ENCODE assay signal across 8 cellular contexts in the genomic region with DNA sequence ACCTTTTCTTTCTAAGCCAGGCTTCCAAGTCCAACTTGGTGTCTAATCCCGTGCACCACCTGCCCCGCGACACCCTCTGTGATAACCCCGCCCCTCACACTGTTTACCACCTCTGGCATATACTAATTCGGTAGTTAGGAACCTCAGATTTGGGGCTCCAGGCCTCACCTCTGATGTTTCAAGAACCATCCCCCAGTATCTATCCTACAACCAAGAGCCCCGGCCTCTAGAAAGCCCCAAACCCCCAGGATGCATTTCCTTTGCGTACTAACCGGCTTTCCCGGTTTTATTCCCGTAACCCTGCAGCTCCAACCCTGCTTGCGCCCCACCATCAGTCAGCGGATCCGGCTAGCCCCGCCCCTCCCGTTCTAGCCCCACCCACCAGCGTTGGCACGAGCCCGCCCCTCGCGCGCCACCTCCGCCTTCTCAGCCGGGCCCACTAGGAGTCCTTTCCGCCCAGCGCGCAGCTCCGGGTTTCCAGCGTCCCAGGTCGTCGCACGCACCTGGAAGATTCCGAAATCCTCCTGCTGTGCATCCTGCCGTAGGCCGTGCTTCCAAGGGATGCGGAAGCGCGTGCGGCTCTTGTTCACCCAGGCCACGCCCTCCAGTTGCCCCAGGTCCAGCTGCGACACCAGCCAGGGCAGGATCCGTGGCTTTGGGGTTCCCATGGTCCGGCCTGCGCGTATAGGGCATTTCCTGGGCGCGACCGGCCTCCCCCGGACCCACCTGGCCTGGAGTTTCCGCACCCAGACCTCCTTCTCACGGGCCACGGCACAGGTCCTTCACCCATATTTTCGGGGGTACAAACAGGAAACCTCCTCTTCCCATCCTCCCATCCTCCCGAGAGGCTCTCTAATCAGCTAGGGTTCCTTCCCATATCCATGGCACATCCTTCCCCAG. TPM values are rescaled to one million over a fixed set of nuclear protein-coding genes. Genes with fewer than 3 reads are reported as not detected.
DNase-seq lines count a peak whose midpoint lies in the region; ATAC-seq and TF ChIP-seq lines count a peak whose summit lies in the region.

No MANE protein-coding gene starts in this region.

- ATAC-seq in GM21367 (IDR thresholded peaks at IDR 0.05; ENCODE audit: unreplicated experiment) (peak; percentile 39), T-cell (replicated peaks in 1 of 4) (peak; percentile 71 to 77 (median 73)), left cardiac atrium (peak; percentile 84 to 85), upper lobe of left lung (ENCODE audit: low FRiP score in 2 of 2) (peak; percentile 92)

- TF ChIP-seq POLR2A in adrenal gland (IDR thresholded peaks at IDR 0.05) (peak in 1 of 2 donors; percentile 58), upper lobe of left lung (IDR thresholded peaks at IDR 0.05) (peak in 2 of 4 donors; percentile 48 to 69)

- peak in 5 of 6 experiments; percentile 6 to 52 (median 31) for TF ChIP-seq CTCF in adrenal gland (IDR thresholded peaks at IDR 0.05)
- TF ChIP-seq CTCF in upper lobe of left lung (IDR thresholded peaks at IDR 0.05): peak in 5 of 6 experiments; percentile 38 to 70 (median 47)

- H3K4me3 Mint-ChIP-seq in T-cell: peak overlapping the region; percentile 93 to 100 (median 99)

- no peaks in the 10 kb centered on the region for H3K27me3 Mint-ChIP-seq in T-cell

- H3K36me3 Mint-ChIP-seq in T-cell: peaks cover 2% of the 10 kb centered on the region

- no peaks in the 10 kb centered on the region for H3K27me3 ChIP-seq in adrenal gland
- H3K27me3 ChIP-seq in upper lobe of left lung: no peaks in the 10 kb centered on the region

- POLR2A ChIA-PET in T-cell (lab: Charles Lee): interaction anchor here in 1 of 2 donors (0.7 to 1.8 kb wide), 4 partner anchors 12 to 185 kb away, joined by 3 to 6 read pairs (median 4); a partner anchor contains a TSS

- peaks cover 14 to 17% of the 10 kb centered on the region in 2 donors for H3K4me1 ChIP-seq in adrenal gland (replicated peaks in 1 of 2)
- peaks cover 17 to 29% (median 20%) of the 10 kb centered on the region in 4 donors for H3K4me1 ChIP-seq in upper lobe of left lung

- CTCF ChIA-PET in T-cell (lab: Charles Lee): interaction anchor here (0.5 to 3.2 kb wide), 11 partner anchors 9 to 173 kb away, joined by 3 to 30 read pairs (median 3); a partner anchor contains a TSS

- H3K27ac ChIP-seq in adrenal gland (peak overlapping the region; percentile 72 to 92 (median 86)), upper lobe of left lung (peak overlapping the region; percentile 82 to 93 (median 86))

- no peak for TF ChIP-seq EP300 in upper lobe of left lung (IDR thresholded peaks at IDR 0.05)

- no peaks in the 10 kb centered on the region for H3K9me3 Mint-ChIP-seq in T-cell

- peaks cover 37 to 49% (median 40%) of the 10 kb centered on the region in 3 donors for H3K4me1 Mint-ChIP-seq in T-cell

- H3K27ac Mint-ChIP-seq in T-cell: peak overlapping the region; percentile 100

- H3K9me3 ChIP-seq in adrenal gland (replicated peaks in 1 of 3) (no peaks in the 10 kb centered on the region), upper lobe of left lung (no peaks in the 10 kb centered on the region)

- WGBS in adrenal gland, 4 donors: 0 to 2% (median 0%) methylated on average over 24 to 53 of the region's 53 CpGs
- WGBS in upper lobe of left lung, 2 donors: 0 to 1% methylated on average over 23 to 43 of the region's 53 CpGs

- peak overlapping the region in 3 of 4 donors; percentile 53 to 69 (median 61) for H3K4me3 ChIP-seq in adrenal gland
- peak overlapping the region; percentile 63 to 80 (median 72) for H3K4me3 ChIP-seq in upper lobe of left lung

- intact Hi-C loops in adrenal gland (cut with DNase I): no loop called here
- intact Hi-C loops in left cardiac atrium (cut with DNase I): no loop called here
- intact Hi-C loops in posterior vena cava (cut with DNase I): loop anchor here in 1 of 2 donors (10.0 kb wide), 1 partner anchor 150 kb away; a partner anchor contains a TSS

- peak; percentile 47 to 51 for DNase-seq in AML-193 (lab: John Stamatoyannopoulos, UW)
- DNase-seq in NCI-H128 (lab: John Stamatoyannopoulos, UW; ENCODE audit: unreplicated experiment): peak; percentile 47
- peak; percentile 76 to 95 (median 90) for DNase-seq in T-cell
- DNase-seq in adrenal gland: peak; percentile 89 to 94 (median 92)
- DNase-seq in left cardiac atrium: peak; percentile 92
- peak; percentile 97 for DNase-seq in posterior vena cava (ENCODE audit: low spot score)
- peak; percentile 94 to 97 for DNase-seq in upper lobe of left lung

- H3K36me3 ChIP-seq in adrenal gland (replicated peaks in 1 of 2): peaks cover 0 to 30% of the 10 kb centered on the region in 2 donors
- H3K36me3 ChIP-seq in upper lobe of left lung: peaks cover 4 to 39% (median 33%) of the 10 kb centered on the region in 4 donors

RNA-seq across cellular contexts. Expression of a gene that starts 1.2 kb away (rescaled TPM):
- 100 to 1,000 TPM; 191 to 376 (median 350) TPM for total RNA-seq in T-cell
- total RNA-seq in adrenal gland: 100 to 1,000 TPM in 2 of 8 donors, 10 to 100 TPM in 6; 33.7 to 108 (median 64.4) TPM
- 100 to 1,000 TPM in 2 of 3 donors, 10 to 100 TPM in 1; 23.2 to 328 (median 159) TPM for polyA plus RNA-seq in adrenal gland
- total RNA-seq in left cardiac atrium: 10 to 100 TPM; 46.3 to 48.1 TPM
- 10 to 100 TPM; 40.6 to 50.9 TPM for total RNA-seq in posterior vena cava
- 100 to 1,000 TPM in 3 of 6 donors, 10 to 100 TPM in 3; 50.5 to 210 (median 99.1) TPM for total RNA-seq in upper lobe of left lung

RNA-seq across cellular contexts. Expression of a gene that starts 1.3 kb away (rescaled TPM):
- total RNA-seq in T-cell (10 to 100 TPM; 15.6 to 26.6 (median 24.1) TPM), adrenal gland (10 to 100 TPM in 4 of 8 donors, 1 to 10 TPM in 4; 3.3 to 16.3 (median 9.9) TPM), left cardiac atrium (10 to 100 TPM; 12.0 to 12.5 TPM), posterior vena cava (1 to 10 TPM; 8.5 to 9.3 TPM), upper lobe of left lung (10 to 100 TPM in 3 of 6 donors, 1 to 10 TPM in 3; 4.2 to 21.3 (median 14.1) TPM)
- 10 to 100 TPM in 2 of 3 donors, 1 to 10 TPM in 1; 3.5 to 15.4 (median 13.9) TPM for polyA plus RNA-seq in adrenal gland

RNA-seq across cellular contexts. Expression of a gene that starts 12.7 kb away (rescaled TPM):
- 100 to 1,000 TPM in 3 of 5 donors, 10 to 100 TPM in 2; 72.0 to 116 (median 107) TPM for total RNA-seq in T-cell
- 100 to 1,000 TPM in 7 of 8 donors, 10 to 100 TPM in 1; 80.4 to 262 (median 159) TPM for total RNA-seq in adrenal gland
- polyA plus RNA-seq in adrenal gland: 100 to 1,000 TPM; 158 to 198 (median 179) TPM
- total RNA-seq in left cardiac atrium: 100 to 1,000 TPM; 137 to 159 TPM
- total RNA-seq in posterior vena cava: 10 to 100 TPM; 79.1 to 91.5 TPM
- 100 to 1,000 TPM in 2 of 6 donors, 10 to 100 TPM in 4; 65.6 to 155 (median 82.0) TPM for total RNA-seq in upper lobe of left lung

RNA-seq across cellular contexts. Expression of a gene that starts 22.4 kb away (rescaled TPM):
- total RNA-seq in T-cell (10 to 100 TPM; 40.0 to 81.9 (median 75.4) TPM), adrenal gland (10 to 100 TPM; 22.7 to 81.3 (median 50.6) TPM), left cardiac atrium (10 to 100 TPM; 38.6 to 46.9 TPM), posterior vena cava (10 to 100 TPM; 43.5 to 55.1 TPM), upper lobe of left lung (10 to 100 TPM; 28.6 to 98.5 (median 71.0) TPM)
- 10 to 100 TPM in 2 of 3 donors, 1 to 10 TPM in 1; 7.9 to 67.7 (median 27.1) TPM for polyA plus RNA-seq in adrenal gland

RNA-seq across cellular contexts. Expression of a gene that starts 24.5 kb away (rescaled TPM):
- total RNA-seq in T-cell (10 to 100 TPM in 3 of 5 donors, 1 to 10 TPM in 2; 8.5 to 15.4 (median 13.0) TPM), adrenal gland (10 to 100 TPM; 20.4 to 77.9 (median 42.3) TPM), left cardiac atrium (10 to 100 TPM; 85.6 to 95.0 TPM), posterior vena cava (100 to 1,000 TPM; 124 to 173 TPM), upper lobe of left lung (100 to 1,000 TPM in 3 of 6 donors, 10 to 100 TPM in 3; 81.7 to 160 (median 107) TPM)
- polyA plus RNA-seq in adrenal gland: 100 to 1,000 TPM in 2 of 3 donors, 10 to 100 TPM in 1; 21.9 to 180 (median 167) TPM

Comparison
In these comparisons a context has a peak if more than half of its experiments do, and no peak if none do; other contexts are left out.
1. Peak in every context shown above with its lines: DNase-seq, ATAC-seq, H3K4me3 ChIP-seq and H3K27ac ChIP-seq.
2. DNase-seq: peak in every context shown above with its lines; median percentile 97 in posterior vena cava; 96 in upper lobe of left lung; 92 in adrenal gland; 92 in left cardiac atrium; 90 in T-cell; 49 in AML-193; 47 in NCI-H128.
3. ATAC-seq: peak in every context shown above with its lines; median percentile 92 in upper lobe of left lung; 84 in left cardiac atrium; 73 in T-cell; 39 in GM21367.